2 cellular contexts compared by ENCODE assay signal in the genomic region with DNA sequence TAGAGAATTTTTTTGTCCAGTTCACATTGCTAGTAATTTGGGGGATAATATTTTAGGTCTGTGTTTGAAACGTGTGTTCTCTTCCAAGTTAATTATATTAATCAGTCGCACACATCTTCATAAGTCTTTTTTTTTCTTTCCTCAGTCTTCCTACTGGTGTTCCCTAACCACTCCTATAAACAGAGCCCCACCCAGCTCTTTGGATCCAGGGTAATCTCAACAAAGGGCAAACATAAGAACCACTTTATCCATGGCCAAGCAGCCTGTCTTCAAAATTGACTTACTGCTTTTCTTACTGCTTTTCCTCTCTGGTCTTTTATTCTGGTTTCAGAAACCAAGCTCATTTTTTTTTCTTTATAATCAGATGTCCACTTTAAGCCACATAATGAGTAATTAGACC.
TF ChIP-seq lines count a peak whose summit lies in the region.

No MANE protein-coding gene starts in this region.

TF ChIP-seq in HCT116, 20 proteins besides CTCF, POLR2A, EP300 and RAD21:
- no peak for TF ChIP-seq ELF1 (IDR thresholded peaks at IDR 0.05; ENCODE audit: borderline replicate concordance, low read depth)
- TF ChIP-seq JUND (IDR thresholded peaks at IDR 0.05), result no peak
- no peak for TF ChIP-seq ZFX (IDR thresholded peaks at IDR 0.05)
- TF ChIP-seq ZNF274 (IDR thresholded peaks at IDR 0.05; ENCODE audit: low read depth, low read length), result no peak
- no peak for TF ChIP-seq CBX3 (IDR thresholded peaks at IDR 0.05; ENCODE audit: low read depth)
- no peak for TF ChIP-seq ATF3 (IDR thresholded peaks at IDR 0.05)
- TF ChIP-seq POLR2AphosphoS5 (IDR thresholded peaks at IDR 0.05; ENCODE audit: low read depth, low read length), result no peak
- no peak for TF ChIP-seq MAX (IDR thresholded peaks at IDR 0.05)
- TF ChIP-seq YY1 (IDR thresholded peaks at IDR 0.05; ENCODE audit: extremely low read depth, insufficient replicate concordance, low read depth, low read length), result no peak
- no peak for TF ChIP-seq SIN3A (IDR thresholded peaks at IDR 0.05; ENCODE audit: low read depth)
- TF ChIP-seq, protein P1, sequence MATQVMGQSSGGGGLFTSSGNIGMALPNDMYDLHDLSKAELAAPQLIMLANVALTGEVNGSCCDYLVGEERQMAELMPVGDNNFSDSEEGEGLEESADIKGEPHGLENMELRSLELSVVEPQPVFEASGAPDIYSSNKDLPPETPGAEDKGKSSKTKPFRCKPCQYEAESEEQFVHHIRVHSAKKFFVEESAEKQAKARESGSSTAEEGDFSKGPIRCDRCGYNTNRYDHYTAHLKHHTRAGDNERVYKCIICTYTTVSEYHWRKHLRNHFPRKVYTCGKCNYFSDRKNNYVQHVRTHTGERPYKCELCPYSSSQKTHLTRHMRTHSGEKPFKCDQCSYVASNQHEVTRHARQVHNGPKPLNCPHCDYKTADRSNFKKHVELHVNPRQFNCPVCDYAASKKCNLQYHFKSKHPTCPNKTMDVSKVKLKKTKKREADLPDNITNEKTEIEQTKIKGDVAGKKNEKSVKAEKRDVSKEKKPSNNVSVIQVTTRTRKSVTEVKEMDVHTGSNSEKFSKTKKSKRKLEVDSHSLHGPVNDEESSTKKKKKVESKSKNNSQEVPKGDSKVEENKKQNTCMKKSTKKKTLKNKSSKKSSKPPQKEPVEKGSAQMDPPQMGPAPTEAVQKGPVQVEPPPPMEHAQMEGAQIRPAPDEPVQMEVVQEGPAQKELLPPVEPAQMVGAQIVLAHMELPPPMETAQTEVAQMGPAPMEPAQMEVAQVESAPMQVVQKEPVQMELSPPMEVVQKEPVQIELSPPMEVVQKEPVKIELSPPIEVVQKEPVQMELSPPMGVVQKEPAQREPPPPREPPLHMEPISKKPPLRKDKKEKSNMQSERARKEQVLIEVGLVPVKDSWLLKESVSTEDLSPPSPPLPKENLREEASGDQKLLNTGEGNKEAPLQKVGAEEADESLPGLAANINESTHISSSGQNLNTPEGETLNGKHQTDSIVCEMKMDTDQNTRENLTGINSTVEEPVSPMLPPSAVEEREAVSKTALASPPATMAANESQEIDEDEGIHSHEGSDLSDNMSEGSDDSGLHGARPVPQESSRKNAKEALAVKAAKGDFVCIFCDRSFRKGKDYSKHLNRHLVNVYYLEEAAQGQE (IDR thresholded peaks at IDR 0.05; ENCODE audit: low read depth), result no peak
- no peak for TF ChIP-seq EZH2phosphoT487 (IDR thresholded peaks at IDR 0.05; ENCODE audit: borderline replicate concordance)
- no peak for TF ChIP-seq CEBPB (IDR thresholded peaks at IDR 0.05; ENCODE audit: low read depth)

TF ChIP-seq in H1, 55 proteins besides CTCF, POLR2A, EP300 and RAD21:
- TF ChIP-seq TEAD4 (IDR thresholded peaks at IDR 0.05; ENCODE audit: low read depth, low read length) (no peak), BCL11A (IDR thresholded peaks at IDR 0.05; ENCODE audit: low read depth in 2 of 2, low read length in 2 of 2) (no peak), MAFK (IDR thresholded peaks at IDR 0.05; ENCODE audit: low read depth, low read length) (no peak), ZNF274 (IDR thresholded peaks at IDR 0.05; ENCODE audit: borderline replicate concordance, extremely low read depth, low read length) (no peak), GTF2F1 (IDR thresholded peaks at IDR 0.05; ENCODE audit: borderline replicate concordance, low read depth, low read length) (no peak), SUZ12 (IDR thresholded peaks at IDR 0.05; ENCODE audit: low read length) (no peak), CBX8 (IDR thresholded peaks at IDR 0.05; ENCODE audit: borderline replicate concordance, low read depth, low read length) (no peak)
- TF ChIP-seq, protein P2, sequence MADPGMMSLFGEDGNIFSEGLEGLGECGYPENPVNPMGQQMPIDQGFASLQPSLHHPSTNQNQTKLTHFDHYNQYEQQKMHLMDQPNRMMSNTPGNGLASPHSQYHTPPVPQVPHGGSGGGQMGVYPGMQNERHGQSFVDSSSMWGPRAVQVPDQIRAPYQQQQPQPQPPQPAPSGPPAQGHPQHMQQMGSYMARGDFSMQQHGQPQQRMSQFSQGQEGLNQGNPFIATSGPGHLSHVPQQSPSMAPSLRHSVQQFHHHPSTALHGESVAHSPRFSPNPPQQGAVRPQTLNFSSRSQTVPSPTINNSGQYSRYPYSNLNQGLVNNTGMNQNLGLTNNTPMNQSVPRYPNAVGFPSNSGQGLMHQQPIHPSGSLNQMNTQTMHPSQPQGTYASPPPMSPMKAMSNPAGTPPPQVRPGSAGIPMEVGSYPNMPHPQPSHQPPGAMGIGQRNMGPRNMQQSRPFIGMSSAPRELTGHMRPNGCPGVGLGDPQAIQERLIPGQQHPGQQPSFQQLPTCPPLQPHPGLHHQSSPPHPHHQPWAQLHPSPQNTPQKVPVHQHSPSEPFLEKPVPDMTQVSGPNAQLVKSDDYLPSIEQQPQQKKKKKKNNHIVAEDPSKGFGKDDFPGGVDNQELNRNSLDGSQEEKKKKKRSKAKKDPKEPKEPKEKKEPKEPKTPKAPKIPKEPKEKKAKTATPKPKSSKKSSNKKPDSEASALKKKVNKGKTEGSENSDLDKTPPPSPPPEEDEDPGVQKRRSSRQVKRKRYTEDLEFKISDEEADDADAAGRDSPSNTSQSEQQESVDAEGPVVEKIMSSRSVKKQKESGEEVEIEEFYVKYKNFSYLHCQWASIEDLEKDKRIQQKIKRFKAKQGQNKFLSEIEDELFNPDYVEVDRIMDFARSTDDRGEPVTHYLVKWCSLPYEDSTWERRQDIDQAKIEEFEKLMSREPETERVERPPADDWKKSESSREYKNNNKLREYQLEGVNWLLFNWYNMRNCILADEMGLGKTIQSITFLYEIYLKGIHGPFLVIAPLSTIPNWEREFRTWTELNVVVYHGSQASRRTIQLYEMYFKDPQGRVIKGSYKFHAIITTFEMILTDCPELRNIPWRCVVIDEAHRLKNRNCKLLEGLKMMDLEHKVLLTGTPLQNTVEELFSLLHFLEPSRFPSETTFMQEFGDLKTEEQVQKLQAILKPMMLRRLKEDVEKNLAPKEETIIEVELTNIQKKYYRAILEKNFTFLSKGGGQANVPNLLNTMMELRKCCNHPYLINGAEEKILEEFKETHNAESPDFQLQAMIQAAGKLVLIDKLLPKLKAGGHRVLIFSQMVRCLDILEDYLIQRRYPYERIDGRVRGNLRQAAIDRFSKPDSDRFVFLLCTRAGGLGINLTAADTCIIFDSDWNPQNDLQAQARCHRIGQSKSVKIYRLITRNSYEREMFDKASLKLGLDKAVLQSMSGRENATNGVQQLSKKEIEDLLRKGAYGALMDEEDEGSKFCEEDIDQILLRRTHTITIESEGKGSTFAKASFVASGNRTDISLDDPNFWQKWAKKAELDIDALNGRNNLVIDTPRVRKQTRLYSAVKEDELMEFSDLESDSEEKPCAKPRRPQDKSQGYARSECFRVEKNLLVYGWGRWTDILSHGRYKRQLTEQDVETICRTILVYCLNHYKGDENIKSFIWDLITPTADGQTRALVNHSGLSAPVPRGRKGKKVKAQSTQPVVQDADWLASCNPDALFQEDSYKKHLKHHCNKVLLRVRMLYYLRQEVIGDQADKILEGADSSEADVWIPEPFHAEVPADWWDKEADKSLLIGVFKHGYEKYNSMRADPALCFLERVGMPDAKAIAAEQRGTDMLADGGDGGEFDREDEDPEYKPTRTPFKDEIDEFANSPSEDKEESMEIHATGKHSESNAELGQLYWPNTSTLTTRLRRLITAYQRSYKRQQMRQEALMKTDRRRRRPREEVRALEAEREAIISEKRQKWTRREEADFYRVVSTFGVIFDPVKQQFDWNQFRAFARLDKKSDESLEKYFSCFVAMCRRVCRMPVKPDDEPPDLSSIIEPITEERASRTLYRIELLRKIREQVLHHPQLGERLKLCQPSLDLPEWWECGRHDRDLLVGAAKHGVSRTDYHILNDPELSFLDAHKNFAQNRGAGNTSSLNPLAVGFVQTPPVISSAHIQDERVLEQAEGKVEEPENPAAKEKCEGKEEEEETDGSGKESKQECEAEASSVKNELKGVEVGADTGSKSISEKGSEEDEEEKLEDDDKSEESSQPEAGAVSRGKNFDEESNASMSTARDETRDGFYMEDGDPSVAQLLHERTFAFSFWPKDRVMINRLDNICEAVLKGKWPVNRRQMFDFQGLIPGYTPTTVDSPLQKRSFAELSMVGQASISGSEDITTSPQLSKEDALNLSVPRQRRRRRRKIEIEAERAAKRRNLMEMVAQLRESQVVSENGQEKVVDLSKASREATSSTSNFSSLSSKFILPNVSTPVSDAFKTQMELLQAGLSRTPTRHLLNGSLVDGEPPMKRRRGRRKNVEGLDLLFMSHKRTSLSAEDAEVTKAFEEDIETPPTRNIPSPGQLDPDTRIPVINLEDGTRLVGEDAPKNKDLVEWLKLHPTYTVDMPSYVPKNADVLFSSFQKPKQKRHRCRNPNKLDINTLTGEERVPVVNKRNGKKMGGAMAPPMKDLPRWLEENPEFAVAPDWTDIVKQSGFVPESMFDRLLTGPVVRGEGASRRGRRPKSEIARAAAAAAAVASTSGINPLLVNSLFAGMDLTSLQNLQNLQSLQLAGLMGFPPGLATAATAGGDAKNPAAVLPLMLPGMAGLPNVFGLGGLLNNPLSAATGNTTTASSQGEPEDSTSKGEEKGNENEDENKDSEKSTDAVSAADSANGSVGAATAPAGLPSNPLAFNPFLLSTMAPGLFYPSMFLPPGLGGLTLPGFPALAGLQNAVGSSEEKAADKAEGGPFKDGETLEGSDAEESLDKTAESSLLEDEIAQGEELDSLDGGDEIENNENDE (IDR thresholded peaks at IDR 0.05; ENCODE audit: insufficient replicate concordance, low read length), result no peak
TF ChIP-seq in H1: peak in this region for 0.
